9 cellular contexts compared by ENCODE assay signal in the genomic region with DNA sequence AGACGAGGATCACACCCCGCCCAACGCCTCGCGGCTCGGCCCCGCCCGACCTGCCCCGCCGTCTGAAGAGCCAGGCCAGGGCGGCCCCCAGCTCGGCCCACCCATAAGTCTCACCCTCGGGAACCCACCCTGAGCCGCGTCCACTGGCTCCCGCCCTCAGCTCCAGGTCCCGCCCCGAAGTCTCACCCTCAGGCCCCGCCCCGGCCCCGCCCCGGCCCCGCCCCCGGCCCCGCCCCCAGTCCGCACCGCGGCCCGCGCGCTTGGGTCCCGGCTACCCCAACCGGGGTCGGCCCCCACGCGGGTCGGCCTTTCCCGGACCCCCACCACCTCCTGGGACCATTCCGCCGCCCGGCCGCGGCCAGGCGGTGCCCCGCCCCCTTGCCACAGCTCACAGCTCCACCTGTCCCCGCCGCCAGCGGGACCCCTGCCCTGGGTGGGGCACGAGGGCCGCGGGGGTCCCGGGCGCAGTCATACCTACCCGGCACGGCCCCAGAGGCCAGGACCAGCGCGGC. TPM values are rescaled to one million over a fixed set of nuclear protein-coding genes. Genes with fewer than 3 reads are reported as not detected.
DNase-seq lines count a peak whose midpoint lies in the region; ATAC-seq and TF ChIP-seq lines count a peak whose summit lies in the region.
"Had no signal": no experiment of that assay in that cellular context is flagged by ENCODE, and none has a peak within 500 bp of the region (broad histone marks: within the 10 kb centered on the region; RNA-seq: fewer than 3 reads in every experiment).

No MANE protein-coding gene starts in this region.

- intact Hi-C loops in Panc1 (cut with micrococcal nuclease; ENCODE audit: unreplicated experiment): no loop called here

- POLR2A ChIA-PET in Panc1 (lab: Charles Lee): no interaction called here

- in situ Hi-C loops in Panc1 (cut with HindIII; ENCODE audit: low pct_unique_long_range_greater_than_20kb, low sequenced_read_pairs): no loop called here

- H3K4me3 ChIP-seq in Panc1 (ENCODE audit: low read depth in 2 of 2, low read length in 2 of 2) (peak overlapping the region; percentile 42 to 48), cardiac muscle cell (peak overlapping the region; percentile 73), rectal smooth muscle tissue (ENCODE audit: low read length) (peak overlapping the region; percentile 59)

- H3K4me1 ChIP-seq in Panc1 (ENCODE audit: control insufficient read depth, insufficient read depth, low read length) (no peaks in the 10 kb centered on the region), cardiac muscle cell (ENCODE audit: low read depth) (peaks cover 6% of the 10 kb centered on the region), rectal smooth muscle tissue (ENCODE audit: control insufficient read depth, insufficient read depth, low read length) (peaks cover 2% of the 10 kb centered on the region)

- DNase-seq in NCI-H2029 (lab: John Stamatoyannopoulos, UW) (peak; percentile 28), NCI-H2029 treated with DMSO at 0.1 percent for 48 hours (lab: John Stamatoyannopoulos, UW) (no peak), Panc1 (ENCODE audit: low read depth, low spot score) (no peak), cardiac muscle cell (ENCODE audit: low read depth in 1 of 2, low spot score in 1 of 2) (peak in 1 of 2 donors; percentile 65), SHP77 treated with DMSO at 0.1 percent for 48 hours (lab: John Stamatoyannopoulos, UW) (no peak)
- peak; percentile 45 for DNase-seq in activated naive CD4-positive, alpha-beta T cell treated with Interleukin-2 at 50 U/mL for 16 hours
- DNase-seq: DND-41 had no signal

- TF ChIP-seq CTCF in Panc1 (IDR thresholded peaks at IDR 0.05): no peak
- no peak for TF ChIP-seq CTCF in cardiac muscle cell (IDR thresholded peaks at IDR 0.05; ENCODE audit: low read depth, low read length)

- H3K9ac ChIP-seq in rectal smooth muscle tissue (ENCODE audit: low read length): no peak overlapping the region

- no TSS peak for BruUV-seq in Panc1 (replicated peaks; lab: Mats Ljungman, UMichigan)

- H3K27ac ChIP-seq in Panc1 (ENCODE audit: low read length): no peak overlapping the region
- H3K27ac ChIP-seq in cardiac muscle cell: no peak overlapping the region
- no peak overlapping the region for H3K27ac ChIP-seq in rectal smooth muscle tissue (ENCODE audit: low read depth, low read length)

- H3K27me3 ChIP-seq in Panc1 (ENCODE audit: control insufficient read depth, insufficient read depth, low read length): no peaks in the 10 kb centered on the region
- peaks cover 33% of the 10 kb centered on the region for H3K27me3 ChIP-seq in cardiac muscle cell
- peaks cover 2% of the 10 kb centered on the region for H3K27me3 ChIP-seq in rectal smooth muscle tissue (ENCODE audit: control insufficient read depth, insufficient read depth, low read length)

- CTCF ChIA-PET in Panc1 (lab: Charles Lee): no interaction called here

- ATAC-seq in Panc1: peak; percentile 81
- ATAC-seq in HG03520 (IDR thresholded peaks at IDR 0.05; ENCODE audit: unreplicated experiment): no peak

- H3K9me3 ChIP-seq in Panc1 (ENCODE audit: control insufficient read depth, insufficient read depth, low read depth, low read length) (no peaks in the 10 kb centered on the region), cardiac muscle cell (ENCODE audit: low read depth) (no peaks in the 10 kb centered on the region)

- H3K36me3 ChIP-seq in Panc1 (ENCODE audit: control insufficient read depth, insufficient read depth, low read length) (no peaks in the 10 kb centered on the region), cardiac muscle cell (no peaks in the 10 kb centered on the region), rectal smooth muscle tissue (ENCODE audit: control insufficient read depth, insufficient read depth, low read length) (no peaks in the 10 kb centered on the region)

RNA-seq across cellular contexts. Expression of a gene that starts 0.5 kb away (rescaled TPM):
- total RNA-seq in Panc1 (2021; ENCODE audit: unreplicated experiment) (3.2 TPM), cardiac muscle cell (3.2 and 5.0 TPM in 2 replicates)
- 3.2 TPM for polyA plus RNA-seq in Panc1 (2012; ENCODE audit: insufficient read length)
- polyA plus RNA-seq in cardiac muscle cell: 2.0 and 2.9 TPM in 2 replicates

Comparison
In these comparisons a context has a peak if more than half of its experiments do, and no peak if none do; other contexts are left out.
1. DNase-seq: peak in NCI-H2029 (single experiment) and activated naive CD4-positive, alpha-beta T cell treated with Interleukin-2 at 50 U/mL for 16 hours (single experiment); none in NCI-H2029 treated with DMSO at 0.1 percent for 48 hours (single experiment), Panc1 (single experiment) and SHP77 treated with DMSO at 0.1 percent for 48 hours (single experiment).
2. Peak in every context shown above with its lines, with median percentiles within 50 percentile points of each other: H3K4me3 ChIP-seq.